In genomic region chr1:48600182-48600581, GRCh38 we compare ENCODE assay signal across 20 cellular contexts.
"Had no signal": no experiment of that assay in that cellular context is flagged by ENCODE, and none has a peak within 500 bp of the region (broad histone marks: within the 10 kb centered on the region; RNA-seq: fewer than 3 reads in every experiment).

No MANE protein-coding gene starts in this region.

- H3K27ac ChIP-seq: SJCRH30 had no signal

- H3K4me1 ChIP-seq: SJCRH30 had no signal

- ATAC-seq: Panc1, Right ventricle myocardium inferior, SK-N-SH treated with all-trans-retinoic acid at 6 μM for 48 hours had no signal

- H3K27me3 ChIP-seq: MG63 had no signal

- H3K36me3 ChIP-seq: MG63, SJCRH30 had no signal

- H3K9me3 ChIP-seq: MG63, SJCRH30 had no signal

- DNase-seq: KBM-7, MG63, NCI-H1092, NCI-H1105 treated with DMSO at 0.1 percent for 48 hours, NCI-H1417 treated with DMSO at 0.1 percent for 48 hours, NCI-H146, NCI-H1694 treated with DMSO at 0.1 percent for 48 hours, NCI-H1930, NCI-H2171, NCI-H226, NCI-H446, NCI-H510A, NCI-H524 treated with DMSO at 0.1 percent for 48 hours, NCI-H774, SHP77 treated with DMSO at 0.1 percent for 48 hours, SJCRH30, T-helper 1 cell had no signal

- H3K4me3 ChIP-seq: MG63, SJCRH30 had no signal
